In the genomic region with DNA sequence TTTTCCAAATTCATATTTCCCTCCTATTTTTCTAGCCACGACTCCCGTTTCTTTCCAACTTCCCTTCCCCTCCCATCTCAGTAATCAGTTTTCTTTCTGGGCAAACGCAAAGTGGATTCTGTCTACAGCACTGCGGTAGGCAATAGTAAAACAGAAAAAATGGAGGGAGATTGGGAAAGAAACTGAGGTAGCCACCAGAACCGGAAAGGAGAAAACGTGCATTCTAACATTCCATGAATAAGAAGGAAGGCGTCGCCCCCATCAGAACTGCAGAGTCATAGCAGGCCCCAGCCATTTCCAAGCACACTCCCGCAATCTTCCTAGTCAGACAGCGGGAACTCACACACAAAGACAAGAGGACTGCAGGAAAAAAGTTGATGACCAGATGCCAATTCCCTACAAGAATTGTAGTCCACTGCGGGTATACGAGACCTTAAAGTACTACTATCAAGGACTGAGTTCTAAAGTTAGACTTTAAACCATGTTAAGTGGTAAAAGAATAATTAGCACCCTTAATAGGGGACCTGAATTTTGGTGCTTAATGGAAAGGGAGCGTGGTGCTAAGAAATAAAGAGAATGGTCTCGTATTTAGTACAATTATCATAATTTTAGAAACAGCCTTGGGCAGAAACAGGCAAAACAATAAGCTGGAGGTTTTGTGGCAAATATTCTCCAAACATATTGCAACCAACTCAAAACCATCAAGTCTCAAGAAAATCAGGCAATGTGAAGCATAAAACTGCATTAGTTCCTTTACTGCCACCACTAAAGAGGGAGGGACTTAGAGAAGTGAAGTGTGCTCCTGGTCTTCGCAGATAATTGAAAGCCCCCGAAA, we compare ENCODE assay signal across 8 cellular contexts. TPM values are rescaled to one million over a fixed set of nuclear protein-coding genes. Genes with fewer than 3 reads are reported as not detected.
A peak's percentile ranks its signal among the peaks of the same experiment; 100 is the strongest.
DNase-seq lines count a peak whose midpoint lies in the region; ATAC-seq and TF ChIP-seq lines count a peak whose summit lies in the region.

No MANE protein-coding gene starts in this region.

- peaks cover 11% of the 10 kb centered on the region for H3K4me1 Mint-ChIP-seq in T-helper 1 cell treated with Interleukin-12 subunit alpha and Interleukin-12 subunit beta and Interleukin-4 antibody, amounts not matched to agents 30 μg/mL and 1 μg/mL, for 36 hours (ENCODE audit: low read depth)
- peaks cover 17% of the 10 kb centered on the region for H3K4me1 Mint-ChIP-seq in activated CD4-positive, alpha-beta memory T cell treated with anti-CD3 and anti-CD28 coated beads, Interleukin-2, amount 10 ng/mL, durations not matched to agents 7 days and 5 days
- H3K4me1 Mint-ChIP-seq in neural progenitor cell: peaks cover 50% of the 10 kb centered on the region

- peaks cover 19% of the 10 kb centered on the region for H3K36me3 ChIP-seq in neural progenitor cell

- peak overlapping the region; percentile 46 for H3K9ac ChIP-seq in neural progenitor cell

- H3K4me3 Mint-ChIP-seq in T-helper 1 cell treated with Interleukin-12 subunit alpha and Interleukin-12 subunit beta and Interleukin-4 antibody, amounts not matched to agents 30 μg/mL and 1 μg/mL, for 36 hours: peak overlapping the region; percentile 81
- peak overlapping the region; percentile 68 for H3K4me3 Mint-ChIP-seq in activated CD4-positive, alpha-beta memory T cell treated with anti-CD3 and anti-CD28 coated beads, Interleukin-2, amount 10 ng/mL, durations not matched to agents 7 days and 5 days
- peak overlapping the region; percentile 92 for H3K4me3 Mint-ChIP-seq in neural progenitor cell

- no peak for DNase-seq in T-helper 1 cell
- DNase-seq in NCI-H187 (lab: John Stamatoyannopoulos, UW): peak; percentile 9 to 39
- DNase-seq in activated CD4-positive, alpha-beta memory T cell treated with anti-CD3 and anti-CD28 coated beads, Interleukin-2, amount 10 ng/mL, durations not matched to agents 7 days and 5 days: no peak
- peak in 1 of 2 donors; percentile 71 for DNase-seq in foreskin keratinocyte
- peak; percentile 86 for DNase-seq in neural progenitor cell (ENCODE audit: low spot score)
- DNase-seq in stimulated activated CD4-positive, alpha-beta T cell treated with anti-CD3 and anti-CD28 coated beads, Interleukin-1b, Interleukin-23, amount 100 ng/mL, for 48 hours: no peak
- no peak for DNase-seq in SIG-M5 treated with dmso at 0.1 percent for 504 hours (lab: John Stamatoyannopoulos, UW; ENCODE audit: unreplicated experiment)

- TF ChIP-seq CTCF in foreskin keratinocyte (conservative IDR thresholded peaks at IDR 0.05) (peak; percentile 32), neural progenitor cell (IDR thresholded peaks at IDR 0.05) (peak; percentile 37)

- CTCF ChIA-PET in activated CD4-positive, alpha-beta memory T cell treated with anti-CD3 and anti-CD28 coated beads, Interleukin-2, amount 10 ng/mL, durations not matched to agents 7 days and 5 days (lab: Charles Lee): interaction anchor here (1.0 to 4.1 kb wide), 3 partner anchors 215 to 439 kb away, joined by 3 to 24 read pairs (median 3); a partner anchor contains a TSS

- POLR2A ChIA-PET in activated CD4-positive, alpha-beta memory T cell treated with anti-CD3 and anti-CD28 coated beads, Interleukin-2, amount 10 ng/mL, durations not matched to agents 7 days and 5 days (lab: Charles Lee): no interaction called here

- no peaks in the 10 kb centered on the region for H3K9me3 Mint-ChIP-seq in T-helper 1 cell treated with Interleukin-12 subunit alpha and Interleukin-12 subunit beta and Interleukin-4 antibody, amounts not matched to agents 30 μg/mL and 1 μg/mL, for 36 hours
- H3K9me3 Mint-ChIP-seq in activated CD4-positive, alpha-beta memory T cell treated with anti-CD3 and anti-CD28 coated beads, Interleukin-2, amount 10 ng/mL, durations not matched to agents 7 days and 5 days: no peaks in the 10 kb centered on the region
- H3K9me3 Mint-ChIP-seq in neural progenitor cell: peaks cover 2% of the 10 kb centered on the region

- H3K27ac Mint-ChIP-seq in T-helper 1 cell treated with Interleukin-12 subunit alpha and Interleukin-12 subunit beta and Interleukin-4 antibody, amounts not matched to agents 30 μg/mL and 1 μg/mL, for 36 hours: peak overlapping the region; percentile 49
- no peak overlapping the region for H3K27ac Mint-ChIP-seq in activated CD4-positive, alpha-beta memory T cell treated with anti-CD3 and anti-CD28 coated beads, Interleukin-2, amount 10 ng/mL, durations not matched to agents 7 days and 5 days
- H3K27ac Mint-ChIP-seq in neural progenitor cell: peak overlapping the region; percentile 90

- peaks cover 4% of the 10 kb centered on the region for H3K36me3 Mint-ChIP-seq in T-helper 1 cell treated with Interleukin-12 subunit alpha and Interleukin-12 subunit beta and Interleukin-4 antibody, amounts not matched to agents 30 μg/mL and 1 μg/mL, for 36 hours (ENCODE audit: low read depth)
- no peaks in the 10 kb centered on the region for H3K36me3 Mint-ChIP-seq in activated CD4-positive, alpha-beta memory T cell treated with anti-CD3 and anti-CD28 coated beads, Interleukin-2, amount 10 ng/mL, durations not matched to agents 7 days and 5 days (ENCODE audit: low read depth)
- peaks cover 29% of the 10 kb centered on the region for H3K36me3 Mint-ChIP-seq in neural progenitor cell

- H3K4me3 ChIP-seq in neural progenitor cell: peak overlapping the region; percentile 93

- peaks cover 93% of the 10 kb centered on the region for H3K79me2 ChIP-seq in neural progenitor cell (ENCODE audit: low read depth)

- H3K9me3 ChIP-seq in neural progenitor cell (ENCODE audit: low read depth): no peaks in the 10 kb centered on the region

- peaks cover 27% of the 10 kb centered on the region for H3F3A ChIP-seq in neural progenitor cell (ENCODE audit: low read depth)

- no peak overlapping the region for H2AFZ ChIP-seq in neural progenitor cell (replicated peaks)

- H3K27me3 ChIP-seq in foreskin keratinocyte (no peaks in the 10 kb centered on the region), neural progenitor cell (no peaks in the 10 kb centered on the region)

- H3K4me1 ChIP-seq in foreskin keratinocyte: peaks cover 31% of the 10 kb centered on the region
- H3K4me1 ChIP-seq in neural progenitor cell: peaks cover 24% of the 10 kb centered on the region

- ATAC-seq in foreskin keratinocyte: peak; percentile 41

- H3K4me2 ChIP-seq in neural progenitor cell: peak overlapping the region; percentile 80

- H4K20me1 ChIP-seq in neural progenitor cell (ENCODE audit: low read depth): peaks cover 48% of the 10 kb centered on the region

- H3K27ac ChIP-seq in foreskin keratinocyte: peak overlapping the region; percentile 56
- peak overlapping the region; percentile 95 for H3K27ac ChIP-seq in neural progenitor cell

- H3K27me3 Mint-ChIP-seq in T-helper 1 cell treated with Interleukin-12 subunit alpha and Interleukin-12 subunit beta and Interleukin-4 antibody, amounts not matched to agents 30 μg/mL and 1 μg/mL, for 36 hours (ENCODE audit: low read depth): peaks cover 50% of the 10 kb centered on the region
- H3K27me3 Mint-ChIP-seq in activated CD4-positive, alpha-beta memory T cell treated with anti-CD3 and anti-CD28 coated beads, Interleukin-2, amount 10 ng/mL, durations not matched to agents 7 days and 5 days: peaks cover 33% of the 10 kb centered on the region
- peaks cover 7% of the 10 kb centered on the region for H3K27me3 Mint-ChIP-seq in neural progenitor cell (ENCODE audit: insufficient read depth, low read depth)

RNA-seq across cellular contexts. Expression of a gene that starts 1.4 kb away (rescaled TPM):
- under 1 TPM; 0.58 to 0.88 TPM for total RNA-seq in activated CD4-positive, alpha-beta memory T cell treated with anti-CD3 and anti-CD28 coated beads, Interleukin-2, amount 10 ng/mL, durations not matched to agents 7 days and 5 days
- total RNA-seq in foreskin keratinocyte: 132 and 144 TPM in 2 replicates
- 126 and 134 TPM in 2 replicates for polyA plus RNA-seq in foreskin keratinocyte
- 328 and 481 TPM in 2 replicates for total RNA-seq in neural progenitor cell (ENCODE audit: low replicate concordance)

Comparison
In these comparisons a context has a peak if more than half of its experiments do, and no peak if none do; other contexts are left out.
1. DNase-seq: peak in NCI-H187 (2 of 2) and neural progenitor cell (single experiment); none in T-helper 1 cell (0 of 5), activated CD4-positive, alpha-beta memory T cell treated with anti-CD3 and anti-CD28 coated beads, Interleukin-2, amount 10 ng/mL, durations not matched to agents 7 days and 5 days (single experiment), stimulated activated CD4-positive, alpha-beta T cell treated with anti-CD3 and anti-CD28 coated beads, Interleukin-1b, Interleukin-23, amount 100 ng/mL, for 48 hours (single experiment) and SIG-M5 treated with dmso at 0.1 percent for 504 hours (single experiment).
2. RNA of a gene that starts 1.4 kb away (total RNA-seq): 328 to 481 TPM in neural progenitor cell and 132 to 144 TPM in foreskin keratinocyte; 0.58 to 0.88 TPM in activated CD4-positive, alpha-beta memory T cell treated with anti-CD3 and anti-CD28 coated beads, Interleukin-2, amount 10 ng/mL, durations not matched to agents 7 days and 5 days; every median in the first group is over 10 times any median in the second.
3. Peak in every context shown above with its lines, with median percentiles within 50 percentile points of each other: H3K4me3 Mint-ChIP-seq.